ENCODE assay signal across 2 cellular contexts in genomic region chr6:31708224-31708623, GRCh38.
TF ChIP-seq lines count a peak whose summit lies in the region.

No MANE protein-coding gene starts in this region.

TF ChIP-seq in HepG2, 621 proteins besides CTCF, POLR2A, EP300 and RAD21:
- TF ChIP-seq ZNF747 (CRISPR knock-in tag; IDR thresholded peaks at IDR 0.05; ENCODE audit: borderline replicate concordance) (no peak), ZNF251 (CRISPR knock-in tag; IDR thresholded peaks at IDR 0.05) (no peak), ZNF121 (CRISPR knock-in tag; IDR thresholded peaks at IDR 0.05) (peak; percentile 76), WIZ (CRISPR knock-in tag; IDR thresholded peaks at IDR 0.05) (no peak)

TF ChIP-seq in HEK293, 187 proteins besides CTCF, POLR2A, EP300 and RAD21:
- TF ChIP-seq ZNF121 (tag by site-specific recombination; IDR thresholded peaks at IDR 0.05) = peak; percentile 88
- no peak for TF ChIP-seq ZXDB (tag by site-specific recombination; IDR thresholded peaks at IDR 0.05)
